ENCODE assay signal across 1 cellular context in the genomic region with DNA sequence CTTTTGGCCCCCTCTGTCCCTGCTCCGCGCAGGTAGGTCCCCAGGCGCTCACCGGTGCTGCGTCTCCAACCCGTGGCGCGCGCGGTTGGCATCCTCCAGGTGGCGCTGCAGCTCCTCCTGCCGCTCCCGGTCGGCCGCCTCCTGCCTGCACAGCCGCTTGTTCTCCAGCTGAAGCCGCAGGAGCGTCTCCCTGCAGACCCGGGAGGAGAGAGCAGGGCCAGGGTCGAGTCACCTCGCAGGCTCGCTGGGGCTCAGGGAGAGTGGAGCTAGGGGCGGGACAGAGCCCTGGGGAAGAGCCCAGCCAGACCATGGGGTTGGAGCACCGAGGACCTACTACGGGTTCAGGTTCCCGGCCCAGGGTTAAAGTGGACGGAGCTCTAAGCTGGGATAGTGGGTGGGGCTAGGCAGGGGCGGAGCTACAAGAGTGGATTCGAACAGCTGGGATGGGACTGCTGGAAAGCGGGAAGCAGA.
TF ChIP-seq lines count a peak whose summit lies in the region.

No MANE protein-coding gene starts in this region.

TF ChIP-seq in H1, 55 proteins besides CTCF, POLR2A, EP300 and RAD21:
- TF ChIP-seq RFX5 (IDR thresholded peaks at IDR 0.05; ENCODE audit: borderline replicate concordance, low read depth, low read length) (no peak), TAF1 (IDR thresholded peaks at IDR 0.05; ENCODE audit: low read depth, low read length) (peak; percentile 14; the same call in 1 of the 2 replicates)
